In genomic region chr3:101677436-101678286, GRCh38 we compare ENCODE assay signal across 8 cellular contexts. TPM values are rescaled to one million over a fixed set of nuclear protein-coding genes. Genes with fewer than 3 reads are reported as not detected.
DNase-seq lines count a peak whose midpoint lies in the region; ATAC-seq and TF ChIP-seq lines count a peak whose summit lies in the region.

No MANE protein-coding gene starts in this region.

- in situ Hi-C loops in KBM-7 (cut with MboI; ENCODE audit: low pct_unique_long_range_greater_than_20kb, low sequenced_read_pairs) = no loop called here
- in situ Hi-C loops in GM13977 (cut with MboI; ENCODE audit: low pct_unique_long_range_greater_than_20kb, low sequenced_read_pairs, unreplicated experiment) = loop anchor here (25.0 kb wide), 1 partner anchor 860 kb away; no protein-coding TSS in a partner anchor

- H3K4me1 ChIP-seq in A673 (ENCODE audit: insufficient read depth, low read length, poor library complexity, severe bottlenecking) (peaks cover 15% of the 10 kb centered on the region), mucosa of descending colon (ENCODE audit: low read depth) (peaks cover 19% of the 10 kb centered on the region)

- peak overlapping the region; percentile 97 for H3K27ac ChIP-seq in A673 (ENCODE audit: low read depth, low read length, poor library complexity, severe bottlenecking)
- H3K27ac ChIP-seq in caudate nucleus (ENCODE audit: low read depth, low read length) = peak overlapping the region; percentile 56

- TF ChIP-seq CTCF in A673 (conservative IDR thresholded peaks at IDR 0.05; ENCODE audit: low read depth, low read length) (no peak), mucosa of descending colon (IDR thresholded peaks at IDR 0.05) (no peak), GM13977 (IDR thresholded peaks at IDR 0.05; ENCODE audit: extremely low read depth, insufficient read depth, missing control alignments) (no peak)

- H3K4me3 ChIP-seq in A673 (ENCODE audit: low read depth, low read length, poor library complexity, severe bottlenecking) (peak overlapping the region; percentile 96), mucosa of descending colon (peak overlapping the region; percentile 91)

- BruUV-seq in A673 (replicated peaks; lab: Mats Ljungman, UMichigan) = TSS peak; percentile 63

- POLR2A ChIA-PET in A673 (lab: Charles Lee; ENCODE audit: low non-redundant PET) = no interaction called here

- H3K36me3 ChIP-seq in A673 (ENCODE audit: insufficient read depth, low read length, poor library complexity, severe bottlenecking) (peaks cover 31% of the 10 kb centered on the region), mucosa of descending colon (ENCODE audit: low read depth) (peaks cover 7% of the 10 kb centered on the region)

- H3K9me3 ChIP-seq in A673 (ENCODE audit: low read depth, low read length, poor library complexity, severe bottlenecking) (no peaks in the 10 kb centered on the region), mucosa of descending colon (no peaks in the 10 kb centered on the region)

- ATAC-seq in mucosa of descending colon = no peak
- ATAC-seq in HG03439 (IDR thresholded peaks at IDR 0.05; ENCODE audit: unreplicated experiment) = no peak

- DNase-seq in A673 (ENCODE audit: low spot score) (no peak), KBM-7 (peak; percentile 20), caudate nucleus (lab: John Stamatoyannopoulos, UW) (no peak), mucosa of descending colon (peak; percentile 27 to 64 (median 41)), GM13977 (ENCODE audit: low spot score) (no peak), NCI-H345 (lab: John Stamatoyannopoulos, UW) (no peak)
- DNase-seq in activated CD4-positive, alpha-beta T cell treated with anti-CD3 and anti-CD28 coated beads, Interleukin-2, amount 50 U/mL, for 4 hours = no peak

- H3K27me3 ChIP-seq in A673 (replicated peaks; ENCODE audit: insufficient read depth, low read depth, low read length, poor library complexity) = no peaks in the 10 kb centered on the region

- CTCF ChIA-PET in A673 (lab: Charles Lee) = no interaction called here

- intact Hi-C loops in A673 (cut with micrococcal nuclease; ENCODE audit: unreplicated experiment) (loop anchor here (5.0 kb wide), 1 partner anchor 105 kb away; the partner anchor contains the start of gene PCNP), mucosa of descending colon (cut with DNase I, micrococcal nuclease) (loop anchor here in 1 of 2 donors (10.0 kb wide), 1 partner anchor 103 kb away; the partner anchor contains the start of gene PCNP)

RNA-seq across cellular contexts. Expression of gene ZBTB11, which starts 0.7 kb away (rescaled TPM):
- 21.7 and 22.4 TPM in 2 replicates for total RNA-seq in A673 (2021)
- total RNA-seq in mucosa of descending colon = 10 to 100 TPM; 13.0 to 19.4 (median 13.1) TPM

RNA-seq across cellular contexts. Expression of gene RPL24, which starts 8.9 kb away (rescaled TPM):
- total RNA-seq in A673 (2021) = 1,099 and 1,147 TPM in 2 replicates
- 100 to 1,000 TPM; 710 to 847 (median 734) TPM for total RNA-seq in mucosa of descending colon

RNA-seq across cellular contexts. Expression of gene CEP97, which starts 46.8 kb away (rescaled TPM):
- total RNA-seq in A673 (2021) = 19.7 and 23.8 TPM in 2 replicates
- total RNA-seq in mucosa of descending colon = 10 to 100 TPM in 1 of 3 donors, 1 to 10 TPM in 2; 4.2 to 10.2 (median 4.3) TPM

Comparison
In these comparisons a context has a peak if more than half of its experiments do, and no peak if none do; other contexts are left out.
1. DNase-seq: peak in KBM-7 (single experiment) and mucosa of descending colon (3 of 3); none in A673 (single experiment), caudate nucleus (0 of 61), GM13977 (single experiment), NCI-H345 (single experiment) and activated CD4-positive, alpha-beta T cell treated with anti-CD3 and anti-CD28 coated beads, Interleukin-2, amount 50 U/mL, for 4 hours (0 of 2).